Comparison of ENCODE assay signal across 28 cellular contexts in genomic region chr14:101108579-101109346, GRCh38.
DNase-seq lines count a peak whose midpoint lies in the region; ATAC-seq and TF ChIP-seq lines count a peak whose summit lies in the region.
"Had no signal": no experiment of that assay in that cellular context is flagged by ENCODE, and none has a peak within 500 bp of the region (broad histone marks: within the 10 kb centered on the region; RNA-seq: fewer than 3 reads in every experiment).

No MANE protein-coding gene starts in this region.

- no peaks in the 10 kb centered on the region for H3K9me3 ChIP-seq in colonic mucosa
- H3K9me3 ChIP-seq in HAP-1, result no peaks in the 10 kb centered on the region
- H3K9me3 ChIP-seq: adrenal gland, Caco-2 had no signal

- H2BK120ac ChIP-seq in mesendoderm (ENCODE audit: low read depth, low read length), result no peak overlapping the region

- H3K9me3 Mint-ChIP-seq in stimulated activated effector memory CD8-positive, alpha-beta T cell treated with anti-CD3 and anti-CD28 coated beads, Interleukin-12 subunit alpha, Interleukin-12 subunit beta, amount 100 ng/mL, for 72 hours, result no peaks in the 10 kb centered on the region
- H3K9me3 Mint-ChIP-seq: central memory CD8-positive, alpha-beta T cell had no signal

- in situ Hi-C loops in HAP-1 (cut with MboI; ENCODE audit: low sequenced_read_pairs), result no loop called here

- no peaks in the 10 kb centered on the region for H3K4me1 ChIP-seq in colonic mucosa
- H3K4me1 ChIP-seq in mesendoderm (ENCODE audit: control insufficient read depth, low read depth, low read length), result no peaks in the 10 kb centered on the region
- no peaks in the 10 kb centered on the region for H3K4me1 ChIP-seq in HAP-1
- H3K4me1 ChIP-seq: adrenal gland, Caco-2, heart left ventricle, parathyroid adenoma had no signal

- H2BK5ac ChIP-seq in mesendoderm (ENCODE audit: low read length), result no peak overlapping the region

- peak overlapping the region; percentile 5 for H3K4ac ChIP-seq in mesendoderm (ENCODE audit: low read depth, low read length)

- no peak overlapping the region for H3K4me3 ChIP-seq in colonic mucosa
- H3K4me3 ChIP-seq in mesendoderm (ENCODE audit: low read length), result no peak overlapping the region
- H3K4me3 ChIP-seq in H7 (ENCODE audit: insufficient read depth, low read depth, low read length), result no peak overlapping the region
- H3K4me3 ChIP-seq in HAP-1, result no peak overlapping the region
- H3K4me3 ChIP-seq: adrenal gland, dorsolateral prefrontal cortex, heart left ventricle, PC-9 had no signal

- ATAC-seq in activated CD4-positive, CD25-positive, alpha-beta regulatory T cell treated with anti-CD3 and anti-CD28 coated beads, Interleukin-2, amount 50 U/mL, for 24 hours, result no peak
- peak; percentile 4 for ATAC-seq in stimulated activated effector memory CD8-positive, alpha-beta T cell treated with anti-CD3 and anti-CD28 coated beads, Interleukin-12 subunit alpha, Interleukin-12 subunit beta, amount 100 ng/mL, for 72 hours
- ATAC-seq: heart left ventricle had no signal

- no peaks in the 10 kb centered on the region for H3K79me2 ChIP-seq in mesendoderm (ENCODE audit: control insufficient read depth, insufficient read depth, low read length)
- H3K79me2 ChIP-seq: parathyroid adenoma had no signal

- no peak overlapping the region for H3K27ac ChIP-seq in colonic mucosa
- no peak overlapping the region for H3K27ac ChIP-seq in mesendoderm (ENCODE audit: low read depth, low read length)
- H3K27ac ChIP-seq: 22Rv1, adrenal gland, C4-2B, dorsolateral prefrontal cortex, heart left ventricle, parathyroid adenoma, PC-9 had no signal

- no peaks in the 10 kb centered on the region for H3K4me1 Mint-ChIP-seq in stimulated activated effector memory CD8-positive, alpha-beta T cell treated with anti-CD3 and anti-CD28 coated beads, Interleukin-12 subunit alpha, Interleukin-12 subunit beta, amount 100 ng/mL, for 72 hours
- H3K4me1 Mint-ChIP-seq: central memory CD8-positive, alpha-beta T cell had no signal

- WGBS in mesendoderm (ENCODE audit: extremely low coverage, insufficient coverage, low lambda C conversion rate), result no CpG with 5 or more reads among the region's 16 CpGs

- no peak overlapping the region for H3K4me2 ChIP-seq in mesendoderm (ENCODE audit: low read length)
- H3K4me2 ChIP-seq: PC-9 had no signal

- H3K79me1 ChIP-seq in mesendoderm (ENCODE audit: low read length), result no peaks in the 10 kb centered on the region

- H3K9ac ChIP-seq in colonic mucosa (ENCODE audit: low read depth in 2 of 2, low read length in 2 of 2) (no peak overlapping the region), mesendoderm (ENCODE audit: low read length) (no peak overlapping the region)
- H3K9ac ChIP-seq: parathyroid adenoma had no signal

- no peak overlapping the region for H3K18ac ChIP-seq in mesendoderm (ENCODE audit: low read length)

- no peak overlapping the region for H3K56ac ChIP-seq in mesendoderm (ENCODE audit: low read length)

- H3K36me3 Mint-ChIP-seq in stimulated activated effector memory CD8-positive, alpha-beta T cell treated with anti-CD3 and anti-CD28 coated beads, Interleukin-12 subunit alpha, Interleukin-12 subunit beta, amount 100 ng/mL, for 72 hours, result no peaks in the 10 kb centered on the region

- H4K8ac ChIP-seq in mesendoderm (ENCODE audit: low read depth, low read length), result no peak overlapping the region

- H3K23ac ChIP-seq in mesendoderm (ENCODE audit: low read length), result no peak overlapping the region

- H3K36me3 ChIP-seq in colonic mucosa, result no peaks in the 10 kb centered on the region
- no peaks in the 10 kb centered on the region for H3K36me3 ChIP-seq in mesendoderm (ENCODE audit: control insufficient read depth, insufficient read depth, low read length)
- H3K36me3 ChIP-seq in H7 (replicated peaks; ENCODE audit: control insufficient read depth, insufficient read depth, low read length), result no peaks in the 10 kb centered on the region
- no peaks in the 10 kb centered on the region for H3K36me3 ChIP-seq in HAP-1 (replicated peaks)
- H3K36me3 ChIP-seq: adrenal gland, heart left ventricle had no signal

- H3K27me3 ChIP-seq in colonic mucosa (no peaks in the 10 kb centered on the region), mesendoderm (ENCODE audit: insufficient read depth, low read length, poor library complexity) (no peaks in the 10 kb centered on the region), H7 (ENCODE audit: control insufficient read depth, insufficient read depth, low read length) (no peaks in the 10 kb centered on the region), HAP-1 (ENCODE audit: low read depth) (no peaks in the 10 kb centered on the region)
- H3K27me3 ChIP-seq: adrenal gland, dorsolateral prefrontal cortex had no signal

- TF ChIP-seq CTCF in colonic mucosa (IDR thresholded peaks at IDR 0.05), result no peak

- no peak overlapping the region for H3K4me3 Mint-ChIP-seq in stimulated activated effector memory CD8-positive, alpha-beta T cell treated with anti-CD3 and anti-CD28 coated beads, Interleukin-12 subunit alpha, Interleukin-12 subunit beta, amount 100 ng/mL, for 72 hours
- H3K4me3 Mint-ChIP-seq: central memory CD8-positive, alpha-beta T cell; nephron progenitor cell had no signal

- peak; percentile 22 for DNase-seq in activated CD4-positive, CD25-positive, alpha-beta regulatory T cell treated with anti-CD3 and anti-CD28 coated beads, Interleukin-2, amount 50 U/mL, for 72 hours
- DNase-seq in colonic mucosa (peak; percentile 12), mesendoderm (no peak), NOMO-1 (lab: John Stamatoyannopoulos, UW; ENCODE audit: unreplicated experiment in 2 of 2) (no peak), H7 (no peak), HAP-1 (ENCODE audit: low spot score in 2 of 2) (no peak)
- DNase-seq in stimulated activated effector memory CD8-positive, alpha-beta T cell treated with anti-CD3 and anti-CD28 coated beads, Interleukin-12 subunit alpha, Interleukin-12 subunit beta, amount 100 ng/mL, for 72 hours (ENCODE audit: low spot score in 2 of 2), result no peak
- DNase-seq: activated CD4-positive, alpha-beta T cell treated with anti-CD3 and anti-CD28 coated beads for 4 hours; activated naive CD4-positive, alpha-beta T cell treated with Interleukin-2 at 50 U/mL for 16 hours; Caco-2; foreskin melanocyte; Karpas-422; NCI-H2029; NCI-H524; nephron progenitor cell; NK-92 treated with Interleukin-12 subunit alpha and Interleukin-12 subunit beta, amount 100 ng/mL, for 24 hours; PC-9; Right ventricle myocardium superior; stimulated activated CD4-positive, alpha-beta T cell treated with anti-CD3 and anti-CD28 coated beads, Interleukin-2, amount 100 ng/mL, for 24 hours; trophoblast cell had no signal

- no peak overlapping the region for H2BK15ac ChIP-seq in mesendoderm (replicated peaks; ENCODE audit: low read depth)

- no peak overlapping the region for H2AK5ac ChIP-seq in mesendoderm (ENCODE audit: low read length)

- H4K5ac ChIP-seq in mesendoderm (ENCODE audit: low read length), result no peak overlapping the region

- intact Hi-C loops in colonic mucosa (cut with DNase I), result no loop called here

- no peak overlapping the region for H3K27ac Mint-ChIP-seq in stimulated activated effector memory CD8-positive, alpha-beta T cell treated with anti-CD3 and anti-CD28 coated beads, Interleukin-12 subunit alpha, Interleukin-12 subunit beta, amount 100 ng/mL, for 72 hours
- H3K27ac Mint-ChIP-seq: nephron progenitor cell had no signal

Comparison
In these comparisons a context has a peak if more than half of its experiments do, and no peak if none do; other contexts are left out.
1. DNase-seq: peak in activated CD4-positive, CD25-positive, alpha-beta regulatory T cell treated with anti-CD3 and anti-CD28 coated beads, Interleukin-2, amount 50 U/mL, for 72 hours (single experiment) and colonic mucosa (single experiment); none in mesendoderm (single experiment), stimulated activated effector memory CD8-positive, alpha-beta T cell treated with anti-CD3 and anti-CD28 coated beads, Interleukin-12 subunit alpha, Interleukin-12 subunit beta, amount 100 ng/mL, for 72 hours (0 of 2), NOMO-1 (0 of 2), H7 (single experiment) and HAP-1 (0 of 2).